ENCODE assay signal across 28 cellular contexts in the genomic region with DNA sequence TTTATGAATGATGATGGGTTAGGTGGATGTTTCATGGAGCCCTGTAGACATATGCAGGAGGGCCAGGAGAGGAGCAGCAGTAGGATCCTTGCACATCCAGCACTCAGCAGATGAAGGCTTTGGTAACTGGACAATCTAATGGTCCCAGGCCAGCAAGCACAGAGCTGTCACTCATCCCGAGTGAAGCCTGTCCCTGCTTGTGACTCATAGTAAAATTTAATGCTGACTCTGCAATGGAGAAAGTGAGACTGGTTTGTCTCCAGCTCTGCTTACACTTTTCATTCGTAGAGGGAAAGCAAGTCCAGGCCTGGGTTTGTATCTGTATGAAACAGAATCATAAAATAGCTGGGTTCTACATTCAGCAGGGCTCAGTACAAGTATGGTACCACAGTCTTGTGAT.
DNase-seq lines count a peak whose midpoint lies in the region; ATAC-seq, FAIRE-seq and TF ChIP-seq lines count a peak whose summit lies in the region.
"Had no signal": no experiment of that assay in that cellular context is flagged by ENCODE, and none has a peak within 500 bp of the region (broad histone marks: within the 10 kb centered on the region; RNA-seq: fewer than 3 reads in every experiment).

No MANE protein-coding gene starts in this region.

- H3K4me3 ChIP-seq in mammary epithelial cell (replicated peaks in 1 of 3; ENCODE audit: insufficient read depth in 1 of 3, low read depth in 2 of 3, low read length in 3 of 3) (no peak overlapping the region), A549 (no peak overlapping the region), PC-3 (ENCODE audit: low read length) (no peak overlapping the region), epithelial cell of esophagus (ENCODE audit: low read length) (no peak overlapping the region)
- H3K4me3 ChIP-seq: BLaER1, GM12878 had no signal

- DNase-seq in MCF 10A (ENCODE audit: unreplicated experiment) (peak; percentile 6), mammary epithelial cell (no peak), A549 (ENCODE audit: low read depth in 1 of 2, low spot score in 1 of 2) (no peak), PC-3 (peak; percentile 2), epithelial cell of esophagus (ENCODE audit: low read depth) (peak; percentile 20), T-helper 17 cell (no peak), nephron progenitor cell (no peak)
- no peak for DNase-seq in activated effector memory CD4-positive, alpha-beta T cell treated with Interleukin-2 at 50 U/mL for 16 hours
- DNase-seq: ACHN; BE2C; C1 segment of cervical spinal cord; CD4-positive, alpha-beta memory T cell; CD4-positive, CD25-positive, alpha-beta regulatory T cell; CD8-positive, alpha-beta memory T cell; COR-L47; DMS 273 treated with DMSO at 0.1 percent for 48 hours; DMS153; DMS53; DMS79; DND-41; EL; GDM1 had no signal

- H3K9me3 Mint-ChIP-seq in MCF 10A (ENCODE audit: unreplicated experiment) (no peaks in the 10 kb centered on the region), nephron progenitor cell (no peaks in the 10 kb centered on the region)

- H3F3A ChIP-seq in PC-3 (ENCODE audit: low read length, unreplicated experiment) = no peaks in the 10 kb centered on the region

- in situ Hi-C loops in mammary epithelial cell (cut with MboI; ENCODE audit: low sequenced_read_pairs in 2 of 2) = no loop called here

- ATAC-seq in A549 = no peak
- no peak for ATAC-seq in PC-3
- no peak for ATAC-seq in T-helper 17 cell
- ATAC-seq: GM12878 had no signal

- H3K9me3 ChIP-seq in mammary epithelial cell (replicated peaks; ENCODE audit: insufficient read depth, low read length) (no peaks in the 10 kb centered on the region), A549 (no peaks in the 10 kb centered on the region), PC-3 (ENCODE audit: low read length) (no peaks in the 10 kb centered on the region), T-helper 17 cell (ENCODE audit: control insufficient read depth, low read length, poor library complexity, severe bottlenecking) (no peaks in the 10 kb centered on the region)
- H3K9me3 ChIP-seq: BE2C, BLaER1 had no signal

- no peak overlapping the region for H3K27ac ChIP-seq in mammary epithelial cell (ENCODE audit: insufficient read depth, low read depth, low read length)
- no peak overlapping the region for H3K27ac ChIP-seq in A549
- H3K27ac ChIP-seq in PC-3 (ENCODE audit: low read length) = no peak overlapping the region
- H3K27ac ChIP-seq: 22Rv1, BLaER1 had no signal

- H2AFZ ChIP-seq in mammary epithelial cell (ENCODE audit: low read depth, low read length) (no peak overlapping the region), PC-3 (ENCODE audit: low read length) (no peak overlapping the region)

- no peak for TF ChIP-seq RAD21 in A549 (conservative IDR thresholded peaks at IDR 0.05 in 1 of 2, IDR thresholded peaks at IDR 0.05 in 1 of 2)

- H3K4me1 Mint-ChIP-seq in MCF 10A (ENCODE audit: insufficient read depth, unreplicated experiment) = no peaks in the 10 kb centered on the region
- no peaks in the 10 kb centered on the region for H3K4me1 Mint-ChIP-seq in T-helper 17 cell
- H3K4me1 Mint-ChIP-seq in nephron progenitor cell = no peaks in the 10 kb centered on the region
- H3K4me1 Mint-ChIP-seq: CD4-positive, alpha-beta memory T cell; CD4-positive, CD25-positive, alpha-beta regulatory T cell; CD8-positive, alpha-beta memory T cell had no signal

- no peak overlapping the region for H3K4me2 ChIP-seq in mammary epithelial cell (ENCODE audit: insufficient read depth, low read depth, low read length)
- no peak overlapping the region for H3K4me2 ChIP-seq in A549
- H3K4me2 ChIP-seq in PC-3 (ENCODE audit: low read length) = no peak overlapping the region
- H3K4me2 ChIP-seq: BLaER1 had no signal

- no peak overlapping the region for H3K4me3 Mint-ChIP-seq in MCF 10A (ENCODE audit: unreplicated experiment)
- H3K4me3 Mint-ChIP-seq in T-helper 17 cell = no peak overlapping the region
- H3K4me3 Mint-ChIP-seq in nephron progenitor cell = no peak overlapping the region
- H3K4me3 Mint-ChIP-seq: CD14-positive monocyte; CD4-positive, alpha-beta memory T cell; CD4-positive, CD25-positive, alpha-beta regulatory T cell; CD8-positive, alpha-beta memory T cell had no signal

- H3K9me2 ChIP-seq in PC-3 (replicated peaks; ENCODE audit: low read length) = no peaks in the 10 kb centered on the region

- H4K20me1 ChIP-seq in mammary epithelial cell (ENCODE audit: insufficient read depth, low read length) (no peaks in the 10 kb centered on the region), PC-3 (ENCODE audit: low read length) (no peaks in the 10 kb centered on the region)
- H4K20me1 ChIP-seq: BLaER1 had no signal

- WGBS in mammary epithelial cell (ENCODE audit: low coverage, missing lambda C conversion rate) = 52% methylated on average over 2 of the region's 2 CpGs
- 8% methylated on average over 2 of the region's 2 CpGs for WGBS in A549 (ENCODE audit: missing lambda C conversion rate)

- intact Hi-C loops in MCF 10A (cut with micrococcal nuclease) = no loop called here
- intact Hi-C loops in mammary epithelial cell (cut with micrococcal nuclease) = no loop called here
- intact Hi-C loops in PC-3 (cut with micrococcal nuclease) = no loop called here

- no peaks in the 10 kb centered on the region for H3K27me3 ChIP-seq in mammary epithelial cell (ENCODE audit: insufficient read depth, low read length)
- no peaks in the 10 kb centered on the region for H3K27me3 ChIP-seq in PC-3 (ENCODE audit: low read length)
- H3K27me3 ChIP-seq: BE2C, BLaER1 had no signal

- H3K79me2 ChIP-seq in mammary epithelial cell (ENCODE audit: insufficient read depth, low read length) (no peaks in the 10 kb centered on the region), PC-3 (ENCODE audit: low read length) (no peaks in the 10 kb centered on the region)

- CTCF ChIA-PET in MCF 10A (lab: Yijun Ruan, JAX) (interaction anchor here (0.6 kb wide), 1 partner anchor 114 kb away, joined by 3 read pairs; no protein-coding TSS in a partner anchor), mammary epithelial cell (lab: Charles Lee; ENCODE audit: low non-redundant PET) (no interaction called here), A549 (lab: Yijun Ruan, JAX) (no interaction called here), PC-3 (lab: Charles Lee) (no interaction called here)

- no peak overlapping the region for H3K9ac ChIP-seq in mammary epithelial cell (ENCODE audit: insufficient read depth, low read length)
- H3K9ac ChIP-seq in PC-3 (ENCODE audit: low read length) = no peak overlapping the region
- H3K9ac ChIP-seq: BLaER1 had no signal

- dilution Hi-C loops in mammary epithelial cell (cut with HindIII; ENCODE audit: low sequenced_read_pairs) = no loop called here

- POLR2A ChIA-PET in MCF 10A (lab: Yijun Ruan, JAX) (no interaction called here), A549 (lab: Yijun Ruan, JAX) (no interaction called here), PC-3 (lab: Charles Lee; ENCODE audit: unreplicated experiment) (no interaction called here)

- H3K27ac Mint-ChIP-seq in MCF 10A (ENCODE audit: low read depth, unreplicated experiment) = no peak overlapping the region
- H3K27ac Mint-ChIP-seq in T-helper 17 cell = no peak overlapping the region
- H3K27ac Mint-ChIP-seq in nephron progenitor cell = no peak overlapping the region
- H3K27ac Mint-ChIP-seq: CD14-positive monocyte; CD4-positive, alpha-beta memory T cell; CD4-positive, CD25-positive, alpha-beta regulatory T cell; CD8-positive, alpha-beta memory T cell had no signal

- H3K4me1 ChIP-seq in mammary epithelial cell (ENCODE audit: insufficient read depth, low read length) = no peaks in the 10 kb centered on the region
- H3K4me1 ChIP-seq in A549 = no peaks in the 10 kb centered on the region
- H3K4me1 ChIP-seq in PC-3 (ENCODE audit: insufficient read depth, low read length) = no peaks in the 10 kb centered on the region
- H3K4me1 ChIP-seq: BE2C, BLaER1 had no signal

- no peak for FAIRE-seq in A549 (lab: Jason Lieb, UNC)
- FAIRE-seq: GM12878, GM12892, GM18507 had no signal

- BruUV-seq in MCF 10A (replicated peaks; lab: Mats Ljungman, UMichigan) (no TSS peak), mammary epithelial cell (replicated peaks; lab: Mats Ljungman, UMichigan) (no TSS peak), PC-3 (replicated peaks; lab: Mats Ljungman, UMichigan) (no TSS peak)

- no peak for TF ChIP-seq CTCF in MCF 10A (IDR thresholded peaks at IDR 0.05; ENCODE audit: unreplicated experiment)
- no peak for TF ChIP-seq CTCF in mammary epithelial cell (conservative IDR thresholded peaks at IDR 0.05 in 1 of 2, IDR thresholded peaks at IDR 0.05 in 1 of 2; ENCODE audit: extremely low read depth in 1 of 2, insufficient read depth in 1 of 2, low read depth in 1 of 2, low read length in 2 of 2)
- no peak for TF ChIP-seq CTCF in A549 (IDR thresholded peaks at IDR 0.05)
- no peak for TF ChIP-seq CTCF in PC-3 (conservative IDR thresholded peaks at IDR 0.05; ENCODE audit: low read depth, low read length)
- TF ChIP-seq CTCF in epithelial cell of esophagus (IDR thresholded peaks at IDR 0.05; ENCODE audit: insufficient read depth, low read depth, low read length, missing control alignments) = no peak
- TF ChIP-seq CTCF in nephron progenitor cell (IDR thresholded peaks at IDR 0.05) = no peak

- H3K27me3 Mint-ChIP-seq in MCF 10A (ENCODE audit: insufficient read depth, unreplicated experiment) (no peaks in the 10 kb centered on the region), T-helper 17 cell (no peaks in the 10 kb centered on the region), nephron progenitor cell (ENCODE audit: low read depth, poor library complexity) (no peaks in the 10 kb centered on the region)
- H3K27me3 Mint-ChIP-seq: CD4-positive, alpha-beta memory T cell; CD4-positive, CD25-positive, alpha-beta regulatory T cell had no signal

- no peak for TF ChIP-seq EP300 in A549 (IDR thresholded peaks at IDR 0.05)

- H3K36me3 Mint-ChIP-seq in MCF 10A (ENCODE audit: insufficient read depth, unreplicated experiment) (no peaks in the 10 kb centered on the region), T-helper 17 cell (ENCODE audit: low read depth) (no peaks in the 10 kb centered on the region), nephron progenitor cell (ENCODE audit: low read depth) (no peaks in the 10 kb centered on the region)
- H3K36me3 Mint-ChIP-seq: CD14-positive monocyte; CD4-positive, alpha-beta memory T cell; CD4-positive, CD25-positive, alpha-beta regulatory T cell; CD8-positive, alpha-beta memory T cell had no signal

- no peaks in the 10 kb centered on the region for H3K36me3 ChIP-seq in mammary epithelial cell (ENCODE audit: insufficient read depth, low read length)
- H3K36me3 ChIP-seq in PC-3 (ENCODE audit: low read depth, low read length) = no peaks in the 10 kb centered on the region
- H3K36me3 ChIP-seq: BE2C, BLaER1 had no signal

- TF ChIP-seq POLR2A in A549 (IDR thresholded peaks at IDR 0.05; ENCODE audit: low read length) = no peak

TF ChIP-seq in A549, 52 proteins besides CTCF, POLR2A, EP300 and RAD21:
- TF ChIP-seq, protein P1, sequence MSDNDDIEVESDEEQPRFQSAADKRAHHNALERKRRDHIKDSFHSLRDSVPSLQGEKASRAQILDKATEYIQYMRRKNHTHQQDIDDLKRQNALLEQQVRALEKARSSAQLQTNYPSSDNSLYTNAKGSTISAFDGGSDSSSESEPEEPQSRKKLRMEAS (IDR thresholded peaks at IDR 0.05) = no peak
- TF ChIP-seq MAFK (IDR thresholded peaks at IDR 0.05; ENCODE audit: partially characterized antibody) = peak; percentile 71

Comparison
In these comparisons a context has a peak if more than half of its experiments do, and no peak if none do; other contexts are left out.
1. DNase-seq: peak in MCF 10A (single experiment), PC-3 (single experiment) and epithelial cell of esophagus (single experiment); none in mammary epithelial cell (single experiment), A549 (0 of 2), T-helper 17 cell (0 of 3), activated effector memory CD4-positive, alpha-beta T cell treated with Interleukin-2 at 50 U/mL for 16 hours (single experiment) and nephron progenitor cell (single experiment).